ENCODE assay signal across 2 cellular contexts in genomic region chr11:61639816-61640443, GRCh38.
TF ChIP-seq lines count a peak whose summit lies in the region.

No MANE protein-coding gene starts in this region.

TF ChIP-seq in GM23338, 12 proteins besides CTCF, POLR2A, EP300 and RAD21:
- TF ChIP-seq CREB1 (CRISPR knock-in tag; IDR thresholded peaks at IDR 0.05; ENCODE audit: low read depth) (no peak), ETS1 (IDR thresholded peaks at IDR 0.05) (no peak), EZH2phosphoT487 (IDR thresholded peaks at IDR 0.05; ENCODE audit: unreplicated experiment) (no peak), JUNB (IDR thresholded peaks at IDR 0.05; ENCODE audit: unreplicated experiment) (no peak), EZH2 (IDR thresholded peaks at IDR 0.05; ENCODE audit: low read depth, unreplicated experiment) (no peak)

TF ChIP-seq in H1, 55 proteins besides CTCF, POLR2A, EP300 and RAD21:
- TF ChIP-seq HDAC2 (IDR thresholded peaks at IDR 0.05; ENCODE audit: borderline replicate concordance in 1 of 2, low read depth in 2 of 2, low read length in 2 of 2) (no peak), POU5F1 (IDR thresholded peaks at IDR 0.05; ENCODE audit: low read depth, low read length) (no peak), CBX8 (IDR thresholded peaks at IDR 0.05; ENCODE audit: borderline replicate concordance, low read depth, low read length) (no peak), SP1 (IDR thresholded peaks at IDR 0.05; ENCODE audit: low read depth, low read length) (no peak), CHD2 (IDR thresholded peaks at IDR 0.05; ENCODE audit: low read length) (no peak), BRCA1 (IDR thresholded peaks at IDR 0.05; ENCODE audit: low read depth, low read length) (no peak), YY1 (IDR thresholded peaks at IDR 0.05; ENCODE audit: low read depth, low read length) (peak; percentile 74), SP4 (IDR thresholded peaks at IDR 0.05; ENCODE audit: low read length) (no peak), FOSL1 (IDR thresholded peaks at IDR 0.05; ENCODE audit: insufficient read depth, low read depth, low read length) (no peak), MAFK (IDR thresholded peaks at IDR 0.05; ENCODE audit: low read depth, low read length) (no peak), SUZ12 (IDR thresholded peaks at IDR 0.05; ENCODE audit: low read length) (no peak), SIRT6 (IDR thresholded peaks at IDR 0.05; ENCODE audit: low read length) (no peak), CTBP2 (IDR thresholded peaks at IDR 0.05; ENCODE audit: borderline replicate concordance, insufficient read depth, insufficient read length, low read length) (no peak), RXRA (IDR thresholded peaks at IDR 0.05; ENCODE audit: insufficient read depth, low read depth, low read length) (no peak), SP2 (IDR thresholded peaks at IDR 0.05; ENCODE audit: low read length) (no peak), TCF12 (IDR thresholded peaks at IDR 0.05; ENCODE audit: low read depth, low read length) (no peak), RFX5 (IDR thresholded peaks at IDR 0.05; ENCODE audit: borderline replicate concordance, low read depth, low read length) (no peak), SRF (IDR thresholded peaks at IDR 0.05; ENCODE audit: low read depth, low read length) (peak; percentile 66; the same call in 1 of the 2 replicates), TAF1 (IDR thresholded peaks at IDR 0.05; ENCODE audit: low read depth, low read length) (0 out of 2 replicates have a peak, but pooled peaks have one; percentile 14), JUN (IDR thresholded peaks at IDR 0.05; ENCODE audit: low read depth, low read length) (no peak), SAP30 (IDR thresholded peaks at IDR 0.05; ENCODE audit: insufficient read depth, insufficient replicate concordance, low read length) (no peak)
- TF ChIP-seq, protein P1, sequence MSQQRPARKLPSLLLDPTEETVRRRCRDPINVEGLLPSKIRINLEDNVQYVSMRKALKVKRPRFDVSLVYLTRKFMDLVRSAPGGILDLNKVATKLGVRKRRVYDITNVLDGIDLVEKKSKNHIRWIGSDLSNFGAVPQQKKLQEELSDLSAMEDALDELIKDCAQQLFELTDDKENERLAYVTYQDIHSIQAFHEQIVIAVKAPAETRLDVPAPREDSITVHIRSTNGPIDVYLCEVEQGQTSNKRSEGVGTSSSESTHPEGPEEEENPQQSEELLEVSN (IDR thresholded peaks at IDR 0.05), result no peak
- TF ChIP-seq, protein P2, sequence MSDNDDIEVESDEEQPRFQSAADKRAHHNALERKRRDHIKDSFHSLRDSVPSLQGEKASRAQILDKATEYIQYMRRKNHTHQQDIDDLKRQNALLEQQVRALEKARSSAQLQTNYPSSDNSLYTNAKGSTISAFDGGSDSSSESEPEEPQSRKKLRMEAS (IDR thresholded peaks at IDR 0.05), result no peak
TF ChIP-seq in H1: peak in this region for 3.
